In the genomic region with DNA sequence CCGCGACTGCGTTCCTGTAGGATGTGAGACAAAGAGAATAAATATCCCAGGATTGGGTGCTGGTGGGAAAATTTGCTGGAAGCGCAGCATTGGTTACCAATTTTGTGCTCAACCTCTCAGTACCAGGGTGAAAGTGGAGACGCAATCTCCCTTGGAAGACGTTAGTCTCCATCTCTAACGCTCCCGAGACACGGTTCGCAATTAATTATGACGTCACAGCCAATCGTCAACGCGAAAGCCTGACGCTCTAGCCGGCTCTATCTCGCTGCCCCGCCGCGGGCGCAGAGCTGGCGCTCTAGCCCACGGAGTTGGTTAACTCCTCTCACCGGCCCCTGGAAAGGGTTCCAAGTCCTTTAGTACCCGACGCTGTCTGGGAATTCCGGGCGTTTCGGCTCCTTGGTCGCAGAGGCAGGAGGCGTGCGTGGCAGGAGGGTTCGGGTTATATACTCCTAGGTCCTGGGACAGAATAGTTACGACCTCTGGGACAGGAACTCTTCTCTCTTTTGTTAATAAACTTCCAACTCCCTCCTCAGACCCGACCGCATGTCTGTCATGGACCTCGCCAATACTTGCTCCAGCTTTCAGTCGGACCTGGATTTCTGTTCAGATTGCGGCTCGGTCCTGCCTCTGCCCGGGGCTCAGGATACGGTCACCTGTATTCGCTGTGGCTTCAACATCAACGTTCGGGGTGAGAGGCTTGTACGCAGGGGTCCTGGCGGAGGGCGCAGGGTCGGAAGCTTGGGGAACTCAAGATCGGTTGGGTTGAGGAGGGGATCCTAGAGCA, we compare ENCODE assay signal across 8 cellular contexts. TPM values are rescaled to one million over a fixed set of nuclear protein-coding genes. Genes with fewer than 3 reads are reported as not detected.
DNase-seq lines count a peak whose midpoint lies in the region; ATAC-seq lines count a peak whose summit lies in the region.

A gene with protein sequence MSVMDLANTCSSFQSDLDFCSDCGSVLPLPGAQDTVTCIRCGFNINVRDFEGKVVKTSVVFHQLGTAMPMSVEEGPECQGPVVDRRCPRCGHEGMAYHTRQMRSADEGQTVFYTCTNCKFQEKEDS (plus strand): TSS at position 284 of the 784 bp plus-strand sequence. CDS start 260 bp downstream, at position 544.

- peaks cover 33 to 52% of the 10 kb centered on the region in 2 donors for H3K36me3 Mint-ChIP-seq in CD4-positive, alpha-beta memory T cell

- DNase-seq in CD4-positive, alpha-beta memory T cell, result peak; percentile 87 to 93 (median 88)
- DNase-seq in HT-29 (ENCODE audit: low spot score) (peak; percentile 98), NOMO-1 (lab: John Stamatoyannopoulos, UW; ENCODE audit: unreplicated experiment in 2 of 2) (peak; percentile 92 to 94), lung microvascular endothelial cell (ENCODE audit: low read depth in 2 of 2) (peak; percentile 94 to 97)
- peak; percentile 73 for DNase-seq in effector CD8-positive, alpha-beta T cell (lab: John Stamatoyannopoulos, UW)
- peak; percentile 62 to 77 (median 73) for DNase-seq in stimulated activated CD4-positive, alpha-beta T cell treated with anti-CD3 and anti-CD28 coated beads, TNF-alpha, amount 100 ng/mL, for 48 hours (ENCODE audit: low read depth in 3 of 3)

- H3K27me3 ChIP-seq in CD4-positive, alpha-beta memory T cell (ENCODE audit: insufficient read depth, low read length), result no peaks in the 10 kb centered on the region

- POLR2A ChIA-PET in CD4-positive, alpha-beta memory T cell (lab: Charles Lee; ENCODE audit: partially characterized antibody), result interaction anchor here (0.7 to 4.4 kb wide), 24 partner anchors 10 to 1532 kb away, joined by 3 to 31 read pairs (median 5); a partner anchor contains a TSS
- POLR2A ChIA-PET in activated CD8-positive, alpha-beta memory T cell treated with anti-CD3 and anti-CD28 coated beads for 36 hours (lab: Charles Lee), result interaction anchor here (1.0 to 1.7 kb wide), 2 partner anchors 96 to 312 kb away, joined by 3 to 6 read pairs; no protein-coding TSS in a partner anchor

- H3K27me3 Mint-ChIP-seq in CD4-positive, alpha-beta memory T cell, result no peaks in the 10 kb centered on the region

- CTCF ChIA-PET in CD4-positive, alpha-beta memory T cell (lab: Charles Lee; ENCODE audit: partially characterized antibody), result interaction anchor here (1.4 to 4.8 kb wide), 3 partner anchors 41 to 213 kb away, joined by 4 to 29 read pairs (median 5); no protein-coding TSS in a partner anchor
- CTCF ChIA-PET in activated CD8-positive, alpha-beta memory T cell treated with anti-CD3 and anti-CD28 coated beads for 36 hours (lab: Charles Lee), result interaction anchor here (1.0 to 1.1 kb wide), 3 partner anchors 41 to 93 kb away, joined by 3 to 4 read pairs (median 3); no protein-coding TSS in a partner anchor

- H3K27ac Mint-ChIP-seq in CD4-positive, alpha-beta memory T cell, result peak within 1 kb of the TSS; percentile 97 to 100 (median 99)

- peaks cover 40% of the 10 kb centered on the region for H3K4me1 ChIP-seq in CD4-positive, alpha-beta memory T cell (ENCODE audit: insufficient read depth, low read length)

- H3K36me3 ChIP-seq in CD4-positive, alpha-beta memory T cell (ENCODE audit: insufficient read depth, low read length), result peaks cover 24% of the 10 kb centered on the region

- no peaks in the 10 kb centered on the region for H3K9me3 ChIP-seq in CD4-positive, alpha-beta memory T cell (ENCODE audit: control insufficient read depth in 1 of 2, low read length in 2 of 2)

- H3K9me3 Mint-ChIP-seq in CD4-positive, alpha-beta memory T cell, result peaks cover 0 to 1% (median 0%) of the 10 kb centered on the region in 8 donors

- H3K4me1 Mint-ChIP-seq in CD4-positive, alpha-beta memory T cell, result peaks cover 15 to 48% (median 28%) of the 10 kb centered on the region in 4 donors

- intact Hi-C loops in CD4-positive, alpha-beta memory T cell (cut with micrococcal nuclease), result loop anchor here (1.0 kb wide), 2 partner anchors 41 to 213 kb away; no protein-coding TSS in a partner anchor

- peak within 1 kb of the TSS; percentile 92 for H3K27ac ChIP-seq in CD4-positive, alpha-beta memory T cell (ENCODE audit: low read depth, low read length)

- ATAC-seq in GM19467 (IDR thresholded peaks at IDR 0.05; ENCODE audit: unreplicated experiment), result peak; percentile 72

- peak within 1 kb of the TSS; percentile 62 to 96 for H3K4me3 ChIP-seq in CD4-positive, alpha-beta memory T cell (ENCODE audit: low read length in 2 of 2)

- peak within 1 kb of the TSS; percentile 96 to 99 (median 98) for H3K4me3 Mint-ChIP-seq in CD4-positive, alpha-beta memory T cell

RNA-seq across cellular contexts. Expression of the gene that starts here (rescaled TPM):
- 10 to 100 TPM; 47.2 to 50.0 TPM for total RNA-seq in CD4-positive, alpha-beta memory T cell
- polyA plus RNA-seq in CD4-positive, alpha-beta memory T cell, result 100 to 1,000 TPM in 1 of 2 donors, 10 to 100 TPM in 1; 65.7 to 109 TPM
- total RNA-seq in HT-29 (2014; rRNA removed; shearing (Covaris generic)), result 31.1 and 45.0 TPM in 2 replicates
- total RNA-seq in activated CD8-positive, alpha-beta memory T cell treated with anti-CD3 and anti-CD28 coated beads for 36 hours, result 10 to 100 TPM; 49.6 to 52.7 TPM
- 31.9 and 32.7 TPM in 2 replicates for total RNA-seq in lung microvascular endothelial cell

Comparison
In these comparisons a context has a peak if more than half of its experiments do, and no peak if none do; other contexts are left out.
1. Peak in every context shown above with its lines: DNase-seq, ATAC-seq, H3K4me3 ChIP-seq and H3K27ac ChIP-seq.